ENCODE assay signal across 15 cellular contexts in the genomic region with DNA sequence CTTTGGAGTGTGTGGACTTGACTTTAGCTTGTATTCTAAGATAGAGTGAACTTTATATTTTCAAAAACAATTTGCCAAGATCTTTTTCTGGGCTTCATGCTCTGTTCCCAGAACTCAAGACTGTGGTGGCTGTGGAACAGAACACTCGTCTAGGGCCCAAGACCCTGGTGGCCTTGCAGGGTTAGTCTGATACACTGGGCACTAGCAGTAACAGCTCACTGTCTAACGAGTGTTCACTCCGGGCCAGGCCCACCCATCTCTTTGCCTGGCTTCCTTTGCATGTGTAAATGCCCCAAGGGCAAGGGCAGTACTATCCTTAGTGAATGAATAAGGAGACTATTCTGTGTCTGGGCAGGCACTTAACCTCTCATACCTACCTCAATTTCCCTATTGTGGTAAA. TPM values are rescaled to one million over a fixed set of nuclear protein-coding genes. Genes with fewer than 3 reads are reported as not detected.
DNase-seq lines count a peak whose midpoint lies in the region; ATAC-seq and TF ChIP-seq lines count a peak whose summit lies in the region.
"Had no signal": no experiment of that assay in that cellular context is flagged by ENCODE, and none has a peak within 500 bp of the region (broad histone marks: within the 10 kb centered on the region; RNA-seq: fewer than 3 reads in every experiment).

No MANE protein-coding gene starts in this region.

- H3K36me3 ChIP-seq in right atrium auricular region (no peaks in the 10 kb centered on the region), esophagus muscularis mucosa (no peaks in the 10 kb centered on the region), trophoblast cell (ENCODE audit: control insufficient read depth in 1 of 2, insufficient read depth in 2 of 2, low read length in 2 of 2) (no peaks in the 10 kb centered on the region)

- no peak for TF ChIP-seq POLR2A in esophagus muscularis mucosa (IDR thresholded peaks at IDR 0.05; ENCODE audit: low read depth)

- peak overlapping the region; percentile 17 for H3K4ac ChIP-seq in trophoblast cell (ENCODE audit: low read depth, low read length)

- no peak overlapping the region for H3K23ac ChIP-seq in trophoblast cell (ENCODE audit: low read length)

- no peak overlapping the region for H4K91ac ChIP-seq in trophoblast cell (ENCODE audit: low read depth, low read length)

- no peaks in the 10 kb centered on the region for H3K79me1 ChIP-seq in trophoblast cell (ENCODE audit: low read length)

- H3K4me1 ChIP-seq in right atrium auricular region (peaks cover 0 to 25% of the 10 kb centered on the region in 2 donors), esophagus muscularis mucosa (peaks cover 23 to 43% (median 33%) of the 10 kb centered on the region in 4 donors), trophoblast cell (ENCODE audit: control insufficient read depth in 1 of 2, insufficient read depth in 2 of 2, low read length in 2 of 2) (no peaks in the 10 kb centered on the region)
- H3K4me1 ChIP-seq: A549; BLaER1 treated with 17β-estradiol and CSF1 and Interleukin-3, amounts not matched to agents 10 nM and 100 nM; Caco-2 had no signal

- H3K4me2 ChIP-seq in trophoblast cell (ENCODE audit: low read length), result no peak overlapping the region
- H3K4me2 ChIP-seq: A549; BLaER1 treated with 17β-estradiol and CSF1 and Interleukin-3, amounts not matched to agents 10 nM and 100 nM had no signal

- no peak overlapping the region for H2AK5ac ChIP-seq in trophoblast cell (ENCODE audit: low read length)

- H3K9ac ChIP-seq in trophoblast cell (ENCODE audit: low read length), result no peak overlapping the region
- H3K9ac ChIP-seq: BLaER1 treated with 17β-estradiol and CSF1 and Interleukin-3, amounts not matched to agents 10 nM and 100 nM had no signal

- H3K27ac ChIP-seq in right atrium auricular region, result no peak overlapping the region
- no peak overlapping the region for H3K27ac ChIP-seq in esophagus muscularis mucosa (replicated peaks in 1 of 4)
- no peak overlapping the region for H3K27ac ChIP-seq in trophoblast cell (ENCODE audit: low read depth, low read length)
- H3K27ac ChIP-seq: 22Rv1; A549; BLaER1 treated with 17β-estradiol and CSF1 and Interleukin-3, amounts not matched to agents 10 nM and 100 nM; C4-2B had no signal

- H3K4me3 ChIP-seq in right atrium auricular region (no peak overlapping the region), esophagus muscularis mucosa (no peak overlapping the region), trophoblast cell (ENCODE audit: low read depth, low read length) (no peak overlapping the region)
- H3K4me3 ChIP-seq: A549; BLaER1 treated with 17β-estradiol and CSF1 and Interleukin-3, amounts not matched to agents 10 nM and 100 nM had no signal

- DNase-seq in right atrium auricular region (ENCODE audit: low spot score) (peak; percentile 30), left cardiac atrium (no peak), esophagus muscularis mucosa (ENCODE audit: extremely low spot score) (peak; percentile 55), trophoblast cell (no peak), NCI-H1105 treated with DMSO at 0.1 percent for 48 hours (lab: John Stamatoyannopoulos, UW) (no peak)
- DNase-seq: AML-193, Caco-2, Calu3, DMS79 treated with DMSO at 0.1 percent for 48 hours, GF-D8 had no signal

- 70% methylated on average over 3 of the region's 3 CpGs for WGBS in esophagus muscularis mucosa
- WGBS in trophoblast cell (ENCODE audit: extremely low coverage, insufficient coverage, insufficient read length), result no CpG with 5 or more reads among the region's 3 CpGs

- H2BK12ac ChIP-seq in trophoblast cell (ENCODE audit: low read length), result no peak overlapping the region

- no peak overlapping the region for H3K18ac ChIP-seq in trophoblast cell (ENCODE audit: low read length)

- no peak overlapping the region for H2BK5ac ChIP-seq in trophoblast cell (ENCODE audit: low read depth, low read length, poor library complexity)

- no peaks in the 10 kb centered on the region for H3K27me3 ChIP-seq in right atrium auricular region
- no peaks in the 10 kb centered on the region for H3K27me3 ChIP-seq in esophagus muscularis mucosa
- H3K27me3 ChIP-seq in trophoblast cell (ENCODE audit: insufficient read depth, low read length), result no peaks in the 10 kb centered on the region
- H3K27me3 ChIP-seq: BLaER1 treated with 17β-estradiol and CSF1 and Interleukin-3, amounts not matched to agents 10 nM and 100 nM had no signal

- no peak for TF ChIP-seq CTCF in right atrium auricular region (IDR thresholded peaks at IDR 0.05)
- TF ChIP-seq CTCF in esophagus muscularis mucosa (IDR thresholded peaks at IDR 0.05), result no peak

- H3K9me3 ChIP-seq in right atrium auricular region (peaks cover 0 to 13% of the 10 kb centered on the region in 2 donors), esophagus muscularis mucosa (peaks cover 0 to 11% (median 5%) of the 10 kb centered on the region in 4 donors), trophoblast cell (ENCODE audit: insufficient read depth, low read depth, low read length) (peaks cover 5% of the 10 kb centered on the region)
- H3K9me3 ChIP-seq: Caco-2 had no signal

- no peak for TF ChIP-seq EP300 in esophagus muscularis mucosa (IDR thresholded peaks at IDR 0.05)

- no peak overlapping the region for H2AFZ ChIP-seq in trophoblast cell (ENCODE audit: insufficient read depth, low read length, poor library complexity)

- H2BK120ac ChIP-seq in trophoblast cell (ENCODE audit: insufficient read depth, low read length, poor library complexity), result no peak overlapping the region

- ATAC-seq in left cardiac atrium, result no peak
- no peak for ATAC-seq in GM18907 (IDR thresholded peaks at IDR 0.05; ENCODE audit: unreplicated experiment)
- ATAC-seq: A549 had no signal

- H3K79me2 ChIP-seq in trophoblast cell (ENCODE audit: control insufficient read depth, insufficient read depth, low read length, poor library complexity), result no peaks in the 10 kb centered on the region

- H3K14ac ChIP-seq in trophoblast cell (ENCODE audit: low read length), result no peak overlapping the region

- intact Hi-C loops in left cardiac atrium (cut with DNase I) (no loop called here), esophagus muscularis mucosa (cut with DNase I) (no loop called here)

- no peak overlapping the region for H4K12ac ChIP-seq in trophoblast cell (ENCODE audit: low read depth, low read length)

- H4K8ac ChIP-seq in trophoblast cell (ENCODE audit: low read depth, low read length), result no peak overlapping the region

RNA-seq across cellular contexts. Expression of a gene that starts 47.4 kb away (rescaled TPM):
- total RNA-seq in right atrium auricular region, result 10 to 100 TPM; 24.7 to 29.3 TPM
- 10 to 100 TPM; 25.7 to 27.7 TPM for total RNA-seq in left cardiac atrium
- 10 to 100 TPM; 35.7 to 53.5 (median 43.2) TPM for total RNA-seq in esophagus muscularis mucosa
- 12.6 and 12.7 TPM in 2 replicates for polyA plus RNA-seq in trophoblast cell (2013)

Comparison
In these comparisons a context has a peak if more than half of its experiments do, and no peak if none do; other contexts are left out.
1. DNase-seq: peak in right atrium auricular region (single experiment) and esophagus muscularis mucosa (single experiment); none in left cardiac atrium (single experiment), trophoblast cell (0 of 2) and NCI-H1105 treated with DMSO at 0.1 percent for 48 hours (single experiment).